Comparison of ENCODE assay signal across 1 cellular context in the genomic region with DNA sequence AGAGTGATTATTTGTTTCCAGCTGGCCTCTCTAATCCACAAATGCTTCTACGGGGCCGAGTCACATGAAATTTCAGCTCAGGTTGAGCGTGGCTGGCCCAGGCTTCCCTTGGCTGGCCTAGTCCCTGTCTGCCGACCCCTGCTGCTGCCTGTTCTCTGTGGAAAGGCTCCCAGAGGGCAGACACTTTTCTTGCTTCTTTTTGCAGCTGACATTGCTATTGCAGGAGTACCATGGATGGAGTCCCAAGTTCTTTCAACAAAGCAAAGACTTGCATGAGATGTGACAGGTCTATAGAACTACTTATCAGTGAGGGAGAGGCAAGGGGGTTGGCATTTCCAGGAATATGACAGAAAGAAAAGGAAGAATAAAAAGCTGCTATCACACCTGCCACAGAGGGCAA.
TF ChIP-seq lines count a peak whose summit lies in the region.

No MANE protein-coding gene starts in this region.

TF ChIP-seq in WTC11, 78 proteins besides CTCF, POLR2A, EP300 and RAD21 (continued from another document):
- TF ChIP-seq, protein P1, sequence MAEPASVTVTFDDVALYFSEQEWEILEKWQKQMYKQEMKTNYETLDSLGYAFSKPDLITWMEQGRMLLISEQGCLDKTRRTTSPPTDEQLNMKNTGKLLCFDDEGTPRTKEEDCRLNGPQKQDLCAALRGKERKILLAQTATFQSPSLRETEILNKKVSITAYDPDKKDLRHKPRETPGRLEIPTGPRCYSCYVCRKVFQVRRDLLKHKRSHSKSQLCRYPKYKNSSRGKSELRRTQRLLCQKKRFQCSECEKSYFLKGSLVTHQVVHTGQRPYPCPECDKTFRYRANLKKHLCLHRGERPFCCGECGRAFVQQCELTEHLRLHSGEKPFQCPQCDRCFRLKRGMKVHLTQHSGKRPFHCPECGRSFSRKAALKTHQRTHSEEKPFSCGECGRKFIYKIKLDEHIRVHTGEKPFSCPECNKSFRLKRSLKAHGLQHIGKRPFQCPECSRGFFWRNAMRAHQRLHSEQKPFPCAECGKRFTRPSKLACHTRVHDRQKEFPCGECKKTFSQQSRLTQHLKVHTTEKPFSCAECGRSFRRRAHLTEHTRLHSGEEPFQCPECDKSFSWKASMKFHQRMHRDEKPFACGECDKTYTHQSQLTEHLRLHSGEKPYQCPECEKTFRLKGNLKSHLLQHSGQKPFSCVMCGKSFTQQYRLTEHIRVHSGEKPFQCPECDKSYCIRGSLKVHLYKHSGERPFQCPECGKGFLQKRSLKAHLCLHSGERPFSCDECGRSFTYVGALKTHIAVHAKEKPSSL (CRISPR knock-in tag; conservative IDR thresholded peaks at IDR 0.05) = no peak
- TF ChIP-seq, protein P2, sequence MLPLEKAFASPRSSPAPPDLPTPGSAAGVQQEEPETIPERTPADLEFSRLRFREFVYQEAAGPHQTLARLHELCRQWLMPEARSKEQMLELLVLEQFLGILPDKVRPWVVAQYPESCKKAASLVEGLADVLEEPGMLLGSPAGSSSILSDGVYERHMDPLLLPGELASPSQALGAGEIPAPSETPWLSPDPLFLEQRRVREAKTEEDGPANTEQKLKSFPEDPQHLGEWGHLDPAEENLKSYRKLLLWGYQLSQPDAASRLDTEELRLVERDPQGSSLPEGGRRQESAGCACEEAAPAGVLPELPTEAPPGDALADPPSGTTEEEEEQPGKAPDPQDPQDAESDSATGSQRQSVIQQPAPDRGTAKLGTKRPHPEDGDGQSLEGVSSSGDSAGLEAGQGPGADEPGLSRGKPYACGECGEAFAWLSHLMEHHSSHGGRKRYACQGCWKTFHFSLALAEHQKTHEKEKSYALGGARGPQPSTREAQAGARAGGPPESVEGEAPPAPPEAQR (CRISPR knock-in tag; IDR thresholded peaks at IDR 0.05) = no peak
- no peak for TF ChIP-seq ZNF396 (CRISPR knock-in tag; IDR thresholded peaks at IDR 0.05; ENCODE audit: borderline replicate concordance)
- TF ChIP-seq STAT6 (CRISPR knock-in tag; conservative IDR thresholded peaks at IDR 0.05; ENCODE audit: low read depth) = no peak
TF ChIP-seq in WTC11: peak in this region for 0.
